1 cellular context compared by ENCODE assay signal in the genomic region with DNA sequence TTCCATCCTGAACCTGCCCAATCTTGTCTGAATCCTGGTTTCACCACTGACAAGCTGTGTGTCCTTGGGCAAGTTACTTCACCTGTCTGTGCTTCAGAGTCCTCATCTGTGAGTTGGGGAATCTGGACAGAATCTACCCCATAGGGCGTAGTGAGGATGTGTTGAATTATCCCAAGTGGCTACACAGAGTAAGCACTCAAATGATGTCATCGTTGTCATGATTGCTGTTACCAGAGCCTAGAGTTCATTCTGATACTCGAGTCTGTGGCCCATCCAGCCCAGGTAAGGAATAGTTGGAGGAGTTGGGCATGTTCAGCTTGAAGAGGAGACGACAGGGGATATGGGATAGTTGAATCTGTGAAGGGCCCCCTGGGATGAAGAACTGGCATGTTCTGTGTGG.
TF ChIP-seq lines count a peak whose summit lies in the region.

No MANE protein-coding gene starts in this region.

TF ChIP-seq in HepG2, 621 proteins besides CTCF, POLR2A, EP300 and RAD21:
- TF ChIP-seq NFKBIZ (CRISPR knock-in tag; IDR thresholded peaks at IDR 0.05) (no peak), SALL2 (CRISPR knock-in tag; IDR thresholded peaks at IDR 0.05) (no peak), ATF7 (IDR thresholded peaks at IDR 0.05) (peak; percentile 92), ATF7 (CRISPR knock-in tag; IDR thresholded peaks at IDR 0.05) (no peak), ZNF672 (CRISPR knock-in tag; IDR thresholded peaks at IDR 0.05) (no peak), SRY (CRISPR knock-in tag; IDR thresholded peaks at IDR 0.05) (no peak), ZNF230 (CRISPR knock-in tag; IDR thresholded peaks at IDR 0.05) (no peak), RAD51 (IDR thresholded peaks at IDR 0.05; ENCODE audit: borderline replicate concordance) (no peak), ZNF709 (CRISPR knock-in tag; IDR thresholded peaks at IDR 0.05) (no peak), CREB1 (IDR thresholded peaks at IDR 0.05) (0 out of 2 replicates have a peak, but pooled peaks have one; percentile 24), CREB1 (CRISPR knock-in tag; IDR thresholded peaks at IDR 0.05) (no peak), ZNF768 (CRISPR knock-in tag; IDR thresholded peaks at IDR 0.05) (peak; percentile 78; the same call in 1 of the 2 replicates)
- TF ChIP-seq, protein P1, sequence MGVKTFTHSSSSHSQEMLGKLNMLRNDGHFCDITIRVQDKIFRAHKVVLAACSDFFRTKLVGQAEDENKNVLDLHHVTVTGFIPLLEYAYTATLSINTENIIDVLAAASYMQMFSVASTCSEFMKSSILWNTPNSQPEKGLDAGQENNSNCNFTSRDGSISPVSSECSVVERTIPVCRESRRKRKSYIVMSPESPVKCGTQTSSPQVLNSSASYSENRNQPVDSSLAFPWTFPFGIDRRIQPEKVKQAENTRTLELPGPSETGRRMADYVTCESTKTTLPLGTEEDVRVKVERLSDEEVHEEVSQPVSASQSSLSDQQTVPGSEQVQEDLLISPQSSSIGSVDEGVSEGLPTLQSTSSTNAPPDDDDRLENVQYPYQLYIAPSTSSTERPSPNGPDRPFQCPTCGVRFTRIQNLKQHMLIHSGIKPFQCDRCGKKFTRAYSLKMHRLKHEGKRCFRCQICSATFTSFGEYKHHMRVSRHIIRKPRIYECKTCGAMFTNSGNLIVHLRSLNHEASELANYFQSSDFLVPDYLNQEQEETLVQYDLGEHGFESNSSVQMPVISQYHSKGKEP (CRISPR knock-in tag; IDR thresholded peaks at IDR 0.05), result no peak
- TF ChIP-seq, protein P2, sequence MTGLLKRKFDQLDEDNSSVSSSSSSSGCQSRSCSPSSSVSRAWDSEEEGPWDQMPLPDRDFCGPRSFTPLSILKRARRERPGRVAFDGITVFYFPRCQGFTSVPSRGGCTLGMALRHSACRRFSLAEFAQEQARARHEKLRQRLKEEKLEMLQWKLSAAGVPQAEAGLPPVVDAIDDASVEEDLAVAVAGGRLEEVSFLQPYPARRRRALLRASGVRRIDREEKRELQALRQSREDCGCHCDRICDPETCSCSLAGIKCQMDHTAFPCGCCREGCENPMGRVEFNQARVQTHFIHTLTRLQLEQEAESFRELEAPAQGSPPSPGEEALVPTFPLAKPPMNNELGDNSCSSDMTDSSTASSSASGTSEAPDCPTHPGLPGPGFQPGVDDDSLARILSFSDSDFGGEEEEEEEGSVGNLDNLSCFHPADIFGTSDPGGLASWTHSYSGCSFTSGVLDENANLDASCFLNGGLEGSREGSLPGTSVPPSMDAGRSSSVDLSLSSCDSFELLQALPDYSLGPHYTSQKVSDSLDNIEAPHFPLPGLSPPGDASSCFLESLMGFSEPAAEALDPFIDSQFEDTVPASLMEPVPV (CRISPR knock-in tag; IDR thresholded peaks at IDR 0.05), result no peak
- TF ChIP-seq, protein P3, sequence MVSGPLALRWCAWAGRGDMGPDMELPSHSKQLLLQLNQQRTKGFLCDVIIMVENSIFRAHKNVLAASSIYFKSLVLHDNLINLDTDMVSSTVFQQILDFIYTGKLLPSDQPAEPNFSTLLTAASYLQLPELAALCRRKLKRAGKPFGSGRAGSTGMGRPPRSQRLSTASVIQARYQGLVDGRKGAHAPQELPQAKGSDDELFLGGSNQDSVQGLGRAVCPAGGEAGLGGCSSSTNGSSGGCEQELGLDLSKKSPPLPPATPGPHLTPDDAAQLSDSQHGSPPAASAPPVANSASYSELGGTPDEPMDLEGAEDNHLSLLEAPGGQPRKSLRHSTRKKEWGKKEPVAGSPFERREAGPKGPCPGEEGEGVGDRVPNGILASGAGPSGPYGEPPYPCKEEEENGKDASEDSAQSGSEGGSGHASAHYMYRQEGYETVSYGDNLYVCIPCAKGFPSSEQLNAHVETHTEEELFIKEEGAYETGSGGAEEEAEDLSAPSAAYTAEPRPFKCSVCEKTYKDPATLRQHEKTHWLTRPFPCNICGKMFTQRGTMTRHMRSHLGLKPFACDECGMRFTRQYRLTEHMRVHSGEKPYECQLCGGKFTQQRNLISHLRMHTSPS (CRISPR knock-in tag; IDR thresholded peaks at IDR 0.05; ENCODE audit: low read depth), result no peak
